ENCODE assay signal across 8 cellular contexts in genomic region chr2:200509608-200510433, GRCh38. TPM values are rescaled to one million over a fixed set of nuclear protein-coding genes. Genes with fewer than 3 reads are reported as not detected.
DNase-seq lines count a peak whose midpoint lies in the region; ATAC-seq, FAIRE-seq and TF ChIP-seq lines count a peak whose summit lies in the region.

Gene KCTD18, minus strand, starts transcription at chr2:200510068. Its CDS starts 3,052 bp downstream, at chr2:200507016.

- H3K4me2 ChIP-seq in keratinocyte (ENCODE audit: control insufficient read depth, extremely low read depth, insufficient read depth, low read depth, low read length): peak within 1 kb of the TSS; percentile 84

- H3K79me2 ChIP-seq in keratinocyte (ENCODE audit: control insufficient read depth, insufficient read depth, low read length): peaks cover 8% of the 10 kb centered on the region

- no peaks in the 10 kb centered on the region for H3K9me3 ChIP-seq in keratinocyte (ENCODE audit: control insufficient read depth, low read depth, low read length)

- H3K36me3 ChIP-seq in keratinocyte (ENCODE audit: control insufficient read depth in 2 of 2, extremely low read depth in 1 of 2, insufficient read depth in 2 of 2, low read length in 2 of 2): peaks cover 0 to 4% of the 10 kb centered on the region in 2 experiments

- peak within 1 kb of the TSS; percentile 64 to 91 (median 85) for H3K4me3 ChIP-seq in keratinocyte (ENCODE audit: control insufficient read depth in 2 of 3, extremely low read depth in 1 of 3, insufficient read depth in 2 of 3, low read depth in 1 of 3, low read length in 3 of 3)

- H3K9ac ChIP-seq in keratinocyte (ENCODE audit: control insufficient read depth, extremely low read depth, insufficient read depth, low read length): peak within 1 kb of the TSS; percentile 87

- DNase-seq in AG20443 (ENCODE audit: low spot score) (peak; percentile 99), NCI-H446 treated with DMSO at 0.1 percent for 48 hours (lab: John Stamatoyannopoulos, UW) (peak; percentile 44), cerebellar cortex (ENCODE audit: low spot score) (peak; percentile 84), keratinocyte (ENCODE audit: low read depth, low spot score) (peak; percentile 25)
- peak; percentile 96 for DNase-seq in activated CD4-positive, CD25-positive, alpha-beta regulatory T cell treated with anti-CD3 and anti-CD28 coated beads, Interleukin-2, amount 50 U/mL, for 72 hours
- peak; percentile 85 to 87 for DNase-seq in stimulated activated CD4-positive, alpha-beta T cell treated with anti-CD3 and anti-CD28 coated beads, Interleukin-15, amount 100 ng/mL, for 1 hour (ENCODE audit: low read depth in 1 of 2, low spot score in 1 of 2)

- no peaks in the 10 kb centered on the region for H3K9me1 ChIP-seq in keratinocyte (ENCODE audit: control insufficient read depth, extremely low read depth, insufficient read depth, low read length)

- ATAC-seq in GM19023 (IDR thresholded peaks at IDR 0.05; ENCODE audit: unreplicated experiment) (peak; percentile 98), HG03196 (IDR thresholded peaks at IDR 0.05; ENCODE audit: unreplicated experiment) (peak; percentile 98)

- H3K27ac ChIP-seq in keratinocyte (ENCODE audit: control insufficient read depth, insufficient read depth, low read length): peak within 1 kb of the TSS; percentile 48

- no peaks in the 10 kb centered on the region for H4K20me1 ChIP-seq in keratinocyte (ENCODE audit: control insufficient read depth, extremely low read depth, insufficient read depth, low read length)

- dilution Hi-C loops in keratinocyte (cut with MboI; ENCODE audit: extremely low pct_ligation_motif_present, low sequenced_read_pairs): no loop called here

- FAIRE-seq in keratinocyte (lab: Jason Lieb, UNC): no peak

- peak within 1 kb of the TSS; percentile 73 for H2AFZ ChIP-seq in keratinocyte (ENCODE audit: control insufficient read depth, low read length)

- peak; percentile 42 to 91 (median 79) for TF ChIP-seq CTCF in keratinocyte (optimal IDR thresholded peaks at IDR 0.05 in 1 of 3, IDR thresholded peaks at IDR 0.05 in 1 of 3, conservative IDR thresholded peaks at IDR 0.05 in 1 of 3; ENCODE audit: extremely low read depth in 1 of 3, insufficient read depth in 2 of 3, low read length in 3 of 3)

- no peaks in the 10 kb centered on the region for H3K27me3 ChIP-seq in keratinocyte (ENCODE audit: control insufficient read depth, extremely low read depth, insufficient read depth, low read length)

- H3K4me1 ChIP-seq in keratinocyte (ENCODE audit: control insufficient read depth, extremely low read depth, insufficient read depth, low read length): peaks cover 6% of the 10 kb centered on the region

RNA-seq across cellular contexts. Expression of gene KCTD18, which starts in this region (rescaled TPM):
- 7.4 to 11.0 TPM (median 10.9 TPM) in 3 replicates for polyA plus RNA-seq in keratinocyte
- polyA plus RNA-seq in keratinocyte (2011; ENCODE audit: low read depth): 9.6 TPM
- 12.1 and 13.2 TPM in 2 replicates for polyA plus RNA-seq in keratinocyte (2011; cell fraction: cytosol; rRNA removed)
- polyA plus RNA-seq in keratinocyte (2011; cell fraction: nucleus; rRNA removed): 9.7 and 11.2 TPM in 2 replicates
- polyA plus RNA-seq in keratinocyte (2012; ENCODE audit: low replicate concordance): 9.0 and 11.3 TPM in 2 replicates
- 5.6 to 8.8 TPM (median 6.1 TPM) in 3 replicates for polyA minus RNA-seq in keratinocyte
- polyA minus RNA-seq in keratinocyte (2011; cell fraction: cytosol; rRNA and poly(A)+ RNA removed): 6.5 TPM
- polyA minus RNA-seq in keratinocyte (2011; cell fraction: nucleus; rRNA and poly(A)+ RNA removed): 3.4 and 8.7 TPM in 2 replicates

Comparison
In these comparisons a context has a peak if more than half of its experiments do, and no peak if none do; other contexts are left out.
1. Peak in every context shown above with its lines: DNase-seq, ATAC-seq, H3K4me3 ChIP-seq and H3K27ac ChIP-seq.
2. DNase-seq: peak in every context shown above with its lines; median percentile 99 in AG20443; 96 in activated CD4-positive, CD25-positive, alpha-beta regulatory T cell treated with anti-CD3 and anti-CD28 coated beads, Interleukin-2, amount 50 U/mL, for 72 hours; 86 in stimulated activated CD4-positive, alpha-beta T cell treated with anti-CD3 and anti-CD28 coated beads, Interleukin-15, amount 100 ng/mL, for 1 hour; 84 in cerebellar cortex; 44 in NCI-H446 treated with DMSO at 0.1 percent for 48 hours; 25 in keratinocyte.